In genomic region chr17:68020451-68020779, GRCh38 we compare ENCODE assay signal across 8 cellular contexts. TPM values are rescaled to one million over a fixed set of nuclear protein-coding genes. Genes with fewer than 3 reads are reported as not detected.
DNase-seq lines count a peak whose midpoint lies in the region; ATAC-seq and TF ChIP-seq lines count a peak whose summit lies in the region.

No MANE protein-coding gene starts in this region.

- H3K4me1 ChIP-seq in CD4-positive, CD25-positive, alpha-beta regulatory T cell (ENCODE audit: control insufficient read depth, insufficient read depth, low read length, poor library complexity, severe bottlenecking): no peaks in the 10 kb centered on the region
- H3K4me1 ChIP-seq in GM23338 (ENCODE audit: insufficient read depth) (peaks cover 6% of the 10 kb centered on the region), heart right ventricle (peaks cover 0 to 9% (median 6%) of the 10 kb centered on the region in 9 donors), gastrocnemius medialis (peaks cover 0 to 6% of the 10 kb centered on the region in 2 donors)

- peak overlapping the region; percentile 86 for H3K4me3 ChIP-seq in CD4-positive, CD25-positive, alpha-beta regulatory T cell (ENCODE audit: low read depth, low read length)
- H3K4me3 ChIP-seq in GM23338 (peak overlapping the region; percentile 70), heart right ventricle (peak overlapping the region; percentile 39 to 78 (median 61)), gastrocnemius medialis (peak overlapping the region; percentile 66 to 79 (median 69))

- H3K4me2 ChIP-seq in GM23338: peak overlapping the region; percentile 86

- H3K27ac Mint-ChIP-seq in CD4-positive, CD25-positive, alpha-beta regulatory T cell: peak overlapping the region; percentile 95 to 100 (median 97)
- H3K27ac Mint-ChIP-seq in GM23338: peak overlapping the region; percentile 92
- peak overlapping the region; percentile 88 for H3K27ac Mint-ChIP-seq in WTC11

- no peaks in the 10 kb centered on the region for H3K27me3 ChIP-seq in CD4-positive, CD25-positive, alpha-beta regulatory T cell (ENCODE audit: control insufficient read depth, insufficient read depth, low read length)
- H3K27me3 ChIP-seq in GM23338 (ENCODE audit: insufficient read depth) (no peaks in the 10 kb centered on the region), heart right ventricle (no peaks in the 10 kb centered on the region), gastrocnemius medialis (no peaks in the 10 kb centered on the region)

- ATAC-seq in CD4-positive, CD25-positive, alpha-beta regulatory T cell (ENCODE audit: low read depth in 2 of 2): no peak
- ATAC-seq in GM23338 (peak; percentile 7), WTC11 (peak; percentile 4), heart right ventricle (peak in 5 of 8 donors; percentile 3 to 13 (median 11)), gastrocnemius medialis (peak in 1 of 2 donors; percentile 26), GM21723 (IDR thresholded peaks at IDR 0.05; ENCODE audit: unreplicated experiment) (no peak), HG02981 (IDR thresholded peaks at IDR 0.05; ENCODE audit: unreplicated experiment) (no peak)

- no peaks in the 10 kb centered on the region for H3K9me3 ChIP-seq in CD4-positive, CD25-positive, alpha-beta regulatory T cell (ENCODE audit: control insufficient read depth in 2 of 2, low read length in 2 of 2)
- no peaks in the 10 kb centered on the region for H3K9me3 ChIP-seq in heart right ventricle
- H3K9me3 ChIP-seq in gastrocnemius medialis: no peaks in the 10 kb centered on the region

- peak in 2 of 3 donors; percentile 12 to 33 for DNase-seq in CD4-positive, CD25-positive, alpha-beta regulatory T cell
- DNase-seq in GM23338 (ENCODE audit: low spot score) (no peak), WTC11 (ENCODE audit: low spot score) (no peak), heart right ventricle (no peak), gastrocnemius medialis (no peak), EL (no peak)

- no peaks in the 10 kb centered on the region for H3K9me2 ChIP-seq in GM23338 (ENCODE audit: insufficient read depth)

- CTCF ChIA-PET in WTC11 (lab: Charles Lee): interaction anchor here (0.6 to 1.5 kb wide), 8 partner anchors 10 to 220 kb away, joined by 3 to 9 read pairs (median 4); partner anchors contain the start of gene C17orf58

- intact Hi-C loops in heart right ventricle (cut with DNase I) (loop anchor here in 2 of 10 donors (1.0 to 2.0 kb wide), 3 partner anchors 14 to 28 kb away; partner anchors contain the start of gene KPNA2 (in 1 of the 2)), gastrocnemius medialis (cut with DNase I; ENCODE audit: low total_unique reads) (loop anchor here (1.0 kb wide), 2 partner anchors 15 to 27 kb away; partner anchors contain the start of gene KPNA2)

- WGBS in heart right ventricle, 2 donors: 1 to 2% methylated on average over 10 of the region's 10 CpGs

- H4K20me1 ChIP-seq in GM23338 (replicated peaks; ENCODE audit: insufficient read depth): no peaks in the 10 kb centered on the region

- peaks cover 2% of the 10 kb centered on the region; the same call in 1 of the 2 replicates for H3F3A ChIP-seq in GM23338 (replicated peaks; ENCODE audit: low read depth)

- in situ Hi-C loops in gastrocnemius medialis (cut with MboI; ENCODE audit: low sequenced_read_pairs in 4 of 4): loop anchor here in 1 of 4 donors (25.0 kb wide), 1 partner anchor 108 kb away; no protein-coding TSS in a partner anchor

- H2AFZ ChIP-seq in GM23338: peak overlapping the region; percentile 83; the same call in 1 of the 2 replicates

- no peak for TF ChIP-seq CTCF in GM23338 (conservative IDR thresholded peaks at IDR 0.05; ENCODE audit: low read depth in 2 of 2)
- TF ChIP-seq CTCF in WTC11 (IDR thresholded peaks at IDR 0.05): no peak
- TF ChIP-seq CTCF in heart right ventricle (IDR thresholded peaks at IDR 0.05): no peak
- no peak for TF ChIP-seq CTCF in gastrocnemius medialis (IDR thresholded peaks at IDR 0.05 in 4 of 5, conservative IDR thresholded peaks at IDR 0.05 in 1 of 5)

- POLR2A ChIA-PET in WTC11 (lab: Charles Lee): interaction anchor here (0.6 to 1.6 kb wide), 8 partner anchors 11 to 302 kb away, joined by 3 to 16 read pairs (median 4); partner anchors contain the start of gene KPNA2

- peaks cover 0 to 8% (median 4%) of the 10 kb centered on the region in 7 donors for H3K9me3 Mint-ChIP-seq in CD4-positive, CD25-positive, alpha-beta regulatory T cell
- H3K9me3 Mint-ChIP-seq in GM23338: peaks cover 5% of the 10 kb centered on the region; the same call in 2 of the 3 replicates
- H3K9me3 Mint-ChIP-seq in WTC11: no peaks in the 10 kb centered on the region

- H3K27me3 Mint-ChIP-seq in CD4-positive, CD25-positive, alpha-beta regulatory T cell: peaks cover 18% of the 10 kb centered on the region
- H3K27me3 Mint-ChIP-seq in GM23338 (ENCODE audit: insufficient read depth, low read depth, poor library complexity) (peaks cover 30% of the 10 kb centered on the region), WTC11 (ENCODE audit: low read depth) (no peaks in the 10 kb centered on the region)

- H3K79me2 ChIP-seq in GM23338 (replicated peaks; ENCODE audit: insufficient read depth): no peaks in the 10 kb centered on the region

- H3K4me3 Mint-ChIP-seq in CD4-positive, CD25-positive, alpha-beta regulatory T cell: peak overlapping the region; percentile 87 to 93 (median 89)
- H3K4me3 Mint-ChIP-seq in GM23338 (peak overlapping the region; percentile 79), WTC11 (peak overlapping the region; percentile 83)

- H3K4me1 Mint-ChIP-seq in CD4-positive, CD25-positive, alpha-beta regulatory T cell: peaks cover 11 to 26% (median 19%) of the 10 kb centered on the region in 4 donors
- H3K4me1 Mint-ChIP-seq in GM23338 (0 out of 3 replicates have a peak, but pooled peaks cover 4% of the 10 kb centered on the region), WTC11 (peaks cover 8% of the 10 kb centered on the region)

- TF ChIP-seq POLR2A in gastrocnemius medialis (IDR thresholded peaks at IDR 0.05): no peak

- H3K27ac ChIP-seq in CD4-positive, CD25-positive, alpha-beta regulatory T cell (ENCODE audit: insufficient read depth, low read length, poor library complexity, severe bottlenecking): peak overlapping the region; percentile 59
- H3K27ac ChIP-seq in GM23338 (ENCODE audit: low read depth): peak overlapping the region; percentile 90
- peak overlapping the region; percentile 80 to 93 (median 84) for H3K27ac ChIP-seq in heart right ventricle
- H3K27ac ChIP-seq in gastrocnemius medialis: peak overlapping the region; percentile 85 to 92 (median 89)

- H3K36me3 Mint-ChIP-seq in CD4-positive, CD25-positive, alpha-beta regulatory T cell: peaks cover 3% of the 10 kb centered on the region
- no peaks in the 10 kb centered on the region for H3K36me3 Mint-ChIP-seq in GM23338 (ENCODE audit: low read depth)
- H3K36me3 Mint-ChIP-seq in WTC11: no peaks in the 10 kb centered on the region

- no peaks in the 10 kb centered on the region for H3K36me3 ChIP-seq in CD4-positive, CD25-positive, alpha-beta regulatory T cell (ENCODE audit: control insufficient read depth, insufficient read depth, low read length)
- no peaks in the 10 kb centered on the region for H3K36me3 ChIP-seq in GM23338 (ENCODE audit: insufficient read depth)
- H3K36me3 ChIP-seq in heart right ventricle: no peaks in the 10 kb centered on the region
- no peaks in the 10 kb centered on the region for H3K36me3 ChIP-seq in gastrocnemius medialis

TF ChIP-seq in GM23338, 12 proteins besides CTCF, POLR2A, EP300 and RAD21 (continues in another document):
- TF ChIP-seq EZH2phosphoT487 (IDR thresholded peaks at IDR 0.05; ENCODE audit: unreplicated experiment): no peak
- no peak for TF ChIP-seq NANOG (IDR thresholded peaks at IDR 0.05; ENCODE audit: borderline replicate concordance)
- no peak for TF ChIP-seq ETS1 (IDR thresholded peaks at IDR 0.05)
- no peak for TF ChIP-seq STAT1 (IDR thresholded peaks at IDR 0.05; ENCODE audit: unreplicated experiment)

TF ChIP-seq in WTC11, 78 proteins besides CTCF, POLR2A, EP300 and RAD21 (continues in another document):
- TF ChIP-seq GTF2I (CRISPR knock-in tag; conservative IDR thresholded peaks at IDR 0.05) (no peak), ZNF425 (CRISPR knock-in tag; conservative IDR thresholded peaks at IDR 0.05) (no peak), CBFB (CRISPR knock-in tag; IDR thresholded peaks at IDR 0.05; ENCODE audit: low read depth) (no peak), ZNF219 (CRISPR knock-in tag; IDR thresholded peaks at IDR 0.05; ENCODE audit: borderline replicate concordance) (no peak)

RNA-seq across cellular contexts. Expression of gene KPNA2, which starts 15.1 kb away (rescaled TPM):
- total RNA-seq in CD4-positive, CD25-positive, alpha-beta regulatory T cell: 99.3 TPM
- 10 to 100 TPM; 29.4 to 35.4 (median 31.5) TPM for polyA plus RNA-seq in CD4-positive, CD25-positive, alpha-beta regulatory T cell
- total RNA-seq in GM23338 (2014; rRNA removed; shearing (Covaris generic)): 442 and 468 TPM in 2 replicates
- polyA plus RNA-seq in GM23338 (2016; fragmentation: Nextera tagmentation; extraction: Ambion mirVana) (364 and 375 TPM in 2 replicates), heart right ventricle (10 to 100 TPM in 1 of 2 donors, 1 to 10 TPM in 1; 6.1 to 25.2 TPM)
- total RNA-seq in WTC11 (2021) (426 to 466 TPM (median 431 TPM) in 3 replicates), heart right ventricle (10 to 100 TPM; 12.6 to 33.3 (median 18.8) TPM), gastrocnemius medialis (10 to 100 TPM; 14.5 to 23.3 (median 19.3) TPM)

RNA-seq across cellular contexts. Expression of gene C17orf58, which starts 24.1 kb away (rescaled TPM):
- 1.2 TPM for total RNA-seq in CD4-positive, CD25-positive, alpha-beta regulatory T cell
- polyA plus RNA-seq in CD4-positive, CD25-positive, alpha-beta regulatory T cell: 1 to 10 TPM in 2 of 4 donors, under 1 TPM in 2; 0.42 to 2.3 (median 1.3) TPM
- total RNA-seq in GM23338 (2014; rRNA removed; shearing (Covaris generic)): 30.9 and 42.3 TPM in 2 replicates
- polyA plus RNA-seq in GM23338 (2016; fragmentation: Nextera tagmentation; extraction: Ambion mirVana): 35.0 and 35.8 TPM in 2 replicates
- total RNA-seq in WTC11 (2021): 27.4 to 29.5 TPM (median 28.2 TPM) in 3 replicates
- total RNA-seq in heart right ventricle: 1 to 10 TPM; 3.1 to 8.6 (median 4.8) TPM
- polyA plus RNA-seq in heart right ventricle: 10 to 100 TPM in 1 of 2 donors, 1 to 10 TPM in 1; 7.3 to 10.0 TPM
- total RNA-seq in gastrocnemius medialis: 1 to 10 TPM; 1.5 to 9.0 (median 5.6) TPM

Comparison
In these comparisons a context has a peak if more than half of its experiments do, and no peak if none do; other contexts are left out.
1. ATAC-seq: peak in GM23338 (single experiment), WTC11 (single experiment) and heart right ventricle (5 of 8); none in CD4-positive, CD25-positive, alpha-beta regulatory T cell (0 of 2), GM21723 (single experiment) and HG02981 (single experiment).
2. DNase-seq: peak in CD4-positive, CD25-positive, alpha-beta regulatory T cell (2 of 3); none in GM23338 (single experiment), WTC11 (single experiment), heart right ventricle (0 of 2), gastrocnemius medialis (0 of 2) and EL (single experiment).
3. Peak in every context shown above with its lines, with median percentiles within 50 percentile points of each other: H3K27ac ChIP-seq, H3K4me3 ChIP-seq, H3K27ac Mint-ChIP-seq and H3K4me3 Mint-ChIP-seq.